Comparison of ENCODE assay signal across 8 cellular contexts in the genomic region with DNA sequence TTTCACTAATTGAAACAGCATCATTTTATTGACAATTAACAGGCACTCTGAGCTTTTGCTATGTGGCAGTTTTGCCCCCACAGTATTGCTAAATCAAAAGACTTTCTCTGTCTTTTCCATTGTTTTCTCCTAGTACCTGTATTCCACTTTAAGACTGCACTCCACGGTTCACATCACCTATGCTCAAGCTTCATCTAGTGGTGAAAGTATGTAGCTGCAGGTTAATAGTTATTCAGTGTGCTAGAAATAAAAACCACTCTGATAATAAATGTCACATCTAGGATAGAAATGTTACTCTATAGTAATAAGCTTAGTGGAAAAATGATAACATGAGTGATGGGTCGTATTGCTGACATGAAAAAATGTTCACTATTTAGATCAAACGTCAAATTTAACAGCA. TPM values are rescaled to one million over a fixed set of nuclear protein-coding genes. Genes with fewer than 3 reads are reported as not detected.
DNase-seq lines count a peak whose midpoint lies in the region; FAIRE-seq and TF ChIP-seq lines count a peak whose summit lies in the region.

No MANE protein-coding gene starts in this region.

- no peak overlapping the region for H3K4me3 ChIP-seq in transverse colon

- no peaks in the 10 kb centered on the region for H3K9me3 ChIP-seq in transverse colon

- no peak overlapping the region for H3K27ac ChIP-seq in transverse colon

- no peak overlapping the region for H3K4me3 Mint-ChIP-seq in endothelial cell (ENCODE audit: unreplicated experiment)

- no peak overlapping the region for H3K27ac Mint-ChIP-seq in endothelial cell (ENCODE audit: unreplicated experiment)

- in situ Hi-C loops in transverse colon (cut with MboI; ENCODE audit: low pct_ligation_motif_present in 1 of 4, low pct_unique_long_range_greater_than_20kb in 1 of 4, low sequenced_read_pairs in 3 of 4): loop anchor here in 1 of 4 donors (25.0 kb wide), 1 partner anchor 769 kb away; no protein-coding TSS in a partner anchor

- CTCF ChIA-PET in HEK293T (lab: Yijun Ruan, JAX): interaction anchor here (0.7 kb wide), 1 partner anchor 18 kb away, joined by 3 read pairs; no protein-coding TSS in a partner anchor

- intact Hi-C loops in transverse colon (cut with DNase I; ENCODE audit: low total_unique reads): no loop called here

- TF ChIP-seq EP300 in transverse colon (IDR thresholded peaks at IDR 0.05; ENCODE audit: low read depth): no peak

- H3K27me3 Mint-ChIP-seq in endothelial cell (ENCODE audit: unreplicated experiment): no peaks in the 10 kb centered on the region

- peaks cover 16% of the 10 kb centered on the region for H3K36me3 Mint-ChIP-seq in endothelial cell (ENCODE audit: low read depth, unreplicated experiment)

- peaks cover 0 to 4% (median 2%) of the 10 kb centered on the region in 4 donors for H3K36me3 ChIP-seq in transverse colon

- no peaks in the 10 kb centered on the region for H3K27me3 ChIP-seq in transverse colon

- no peaks in the 10 kb centered on the region for H3K4me1 Mint-ChIP-seq in endothelial cell (ENCODE audit: unreplicated experiment)

- H3K9me3 Mint-ChIP-seq in endothelial cell (ENCODE audit: unreplicated experiment): no peaks in the 10 kb centered on the region

- POLR2A ChIA-PET in HEK293T (lab: Yijun Ruan, JAX): interaction anchor here (1.6 kb wide), 1 partner anchor 26 kb away, joined by 5 read pairs; no protein-coding TSS in a partner anchor

- TF ChIP-seq CTCF in endothelial cell (IDR thresholded peaks at IDR 0.05; ENCODE audit: unreplicated experiment) (peak; percentile 67), transverse colon (IDR thresholded peaks at IDR 0.05) (peak; percentile 37 to 48 (median 39))

- no peak for TF ChIP-seq POLR2A in GM12892 (IDR thresholded peaks at IDR 0.05; ENCODE audit: low read depth, low read length)
- no peak for TF ChIP-seq POLR2A in transverse colon (IDR thresholded peaks at IDR 0.05)

- peak; percentile 72 for FAIRE-seq in GM12892 (lab: Jason Lieb, UNC)

- 54 to 55% methylated on average over 3 of the region's 3 CpGs for WGBS in transverse colon (ENCODE audit: low coverage in 1 of 2), 2 donors

- no peaks in the 10 kb centered on the region for H3K4me1 ChIP-seq in transverse colon

- DNase-seq in GM12892 (ENCODE audit: insufficient read length): no peak
- DNase-seq in HEK293T (ENCODE audit: extremely low spot score): peak; percentile 20
- DNase-seq in NCI-H2196 (lab: John Stamatoyannopoulos, UW; ENCODE audit: unreplicated experiment): peak; percentile 34
- no peak for DNase-seq in endothelial cell (ENCODE audit: low spot score)
- DNase-seq in transverse colon: no peak
- DNase-seq in NCI-H187 (lab: John Stamatoyannopoulos, UW): no peak
- DNase-seq in hypothalamus (lab: John Stamatoyannopoulos, UW): no peak
- DNase-seq in occipital lobe (lab: John Stamatoyannopoulos, UW): no peak

TF ChIP-seq in HEK293T, 16 proteins besides CTCF, POLR2A, EP300 and RAD21:
- TF ChIP-seq CTBP1 (IDR thresholded peaks at IDR 0.05; ENCODE audit: borderline replicate concordance) (no peak), ARNT (IDR thresholded peaks at IDR 0.05) (no peak), HDGF (IDR thresholded peaks at IDR 0.05; ENCODE audit: borderline replicate concordance) (no peak)
- TF ChIP-seq, protein P1, sequence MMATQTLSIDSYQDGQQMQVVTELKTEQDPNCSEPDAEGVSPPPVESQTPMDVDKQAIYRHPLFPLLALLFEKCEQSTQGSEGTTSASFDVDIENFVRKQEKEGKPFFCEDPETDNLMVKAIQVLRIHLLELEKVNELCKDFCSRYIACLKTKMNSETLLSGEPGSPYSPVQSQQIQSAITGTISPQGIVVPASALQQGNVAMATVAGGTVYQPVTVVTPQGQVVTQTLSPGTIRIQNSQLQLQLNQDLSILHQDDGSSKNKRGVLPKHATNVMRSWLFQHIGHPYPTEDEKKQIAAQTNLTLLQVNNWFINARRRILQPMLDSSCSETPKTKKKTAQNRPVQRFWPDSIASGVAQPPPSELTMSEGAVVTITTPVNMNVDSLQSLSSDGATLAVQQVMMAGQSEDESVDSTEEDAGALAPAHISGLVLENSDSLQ (IDR thresholded peaks at IDR 0.05): no peak

RNA-seq across cellular contexts. Expression of a gene that starts 24.6 kb away (rescaled TPM):
- polyA plus RNA-seq in GM12892 (2012; ENCODE audit: missing spikeins): 29.9 TPM
- total RNA-seq in endothelial cell (ENCODE audit: unreplicated experiment) (22.7 TPM), transverse colon (10 to 100 TPM; 11.2 to 28.3 (median 22.0) TPM), occipital lobe (38.2 TPM)

RNA-seq across cellular contexts. Expression of a gene that starts 25.7 kb away (rescaled TPM):
- 94.6 TPM for polyA plus RNA-seq in GM12892 (2012; ENCODE audit: missing spikeins)
- total RNA-seq in endothelial cell (ENCODE audit: unreplicated experiment) (128 TPM), transverse colon (100 to 1,000 TPM in 2 of 4 donors, 10 to 100 TPM in 2; 21.7 to 124 (median 104) TPM), occipital lobe (127 TPM)

Comparison
In these comparisons a context has a peak if more than half of its experiments do, and no peak if none do; other contexts are left out.
1. DNase-seq: peak in HEK293T (single experiment) and NCI-H2196 (single experiment); none in GM12892 (single experiment), endothelial cell (single experiment), transverse colon (single experiment), NCI-H187 (0 of 2), hypothalamus (0 of 51) and occipital lobe (single experiment).